Comparison of ENCODE assay signal across 9 cellular contexts in the genomic region with DNA sequence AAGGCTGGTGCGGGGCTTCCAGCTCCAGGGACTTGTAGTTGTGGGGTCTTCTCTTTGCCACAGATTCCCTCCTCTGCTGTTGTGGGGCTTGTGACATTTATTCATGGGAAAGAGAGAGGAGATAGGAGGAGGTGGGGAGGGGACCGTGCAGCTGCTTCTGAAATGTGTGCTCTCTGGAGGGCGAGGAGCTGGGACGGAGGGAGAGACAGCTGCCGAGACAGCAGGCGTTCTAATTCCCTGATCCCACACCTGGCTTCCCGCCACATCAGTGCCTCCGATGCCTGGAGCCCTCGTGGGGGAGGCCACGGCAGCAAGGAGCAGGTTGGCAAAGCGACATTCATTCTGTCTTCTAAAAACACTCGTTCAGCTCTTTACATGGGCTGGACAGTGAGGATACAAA.
DNase-seq lines count a peak whose midpoint lies in the region; ATAC-seq lines count a peak whose summit lies in the region.
"Had no signal": no experiment of that assay in that cellular context is flagged by ENCODE, and none has a peak within 500 bp of the region (broad histone marks: within the 10 kb centered on the region; RNA-seq: fewer than 3 reads in every experiment).

No MANE protein-coding gene starts in this region.

- H3K4me3 ChIP-seq in HUES64 (ENCODE audit: low read length) (peak overlapping the region; percentile 66), iPS DF 6.9 (ENCODE audit: low read length) (peak overlapping the region; percentile 15; the same call in 1 of the 2 replicates), skeletal muscle tissue (ENCODE audit: low read length in 3 of 3) (peak overlapping the region; percentile 61 to 71 (median 66))

- no peaks in the 10 kb centered on the region for H3K36me3 ChIP-seq in HUES64 (ENCODE audit: insufficient read depth, low read length)
- no peaks in the 10 kb centered on the region for H3K36me3 ChIP-seq in iPS DF 6.9 (ENCODE audit: control insufficient read depth, insufficient read depth, low read length)
- H3K36me3 ChIP-seq in skeletal muscle tissue (ENCODE audit: control insufficient read depth in 3 of 3, insufficient read depth in 3 of 3, low read length in 3 of 3): no peaks in the 10 kb centered on the region

- H3K27ac ChIP-seq in HUES64 (ENCODE audit: low read depth, low read length) (no peak overlapping the region), iPS DF 6.9 (ENCODE audit: low read length) (no peak overlapping the region), skeletal muscle tissue (ENCODE audit: low read depth, low read length) (no peak overlapping the region)

- peaks cover 8% of the 10 kb centered on the region; the same call in 1 of the 2 replicates for H3K4me1 ChIP-seq in HUES64 (ENCODE audit: insufficient read depth, low read length)
- H3K4me1 ChIP-seq in iPS DF 6.9 (ENCODE audit: control insufficient read depth, insufficient read depth, low read length): peaks cover 2% of the 10 kb centered on the region; the same call in 1 of the 2 replicates
- peaks cover 15 to 20% (median 19%) of the 10 kb centered on the region in 3 donors for H3K4me1 ChIP-seq in skeletal muscle tissue (ENCODE audit: control insufficient read depth in 3 of 3, insufficient read depth in 3 of 3, low read length in 3 of 3)

- peak; percentile 72 to 86 for DNase-seq in SHP77 (lab: John Stamatoyannopoulos, UW)
- DNase-seq in iPS DF 6.9 (ENCODE audit: low read depth, low spot score): no peak
- no peak for DNase-seq in NCI-H2196 (lab: John Stamatoyannopoulos, UW; ENCODE audit: unreplicated experiment)
- DNase-seq in medulla oblongata (ENCODE audit: extremely low spot score): no peak
- DNase-seq in hippocampal formation (lab: John Stamatoyannopoulos, UW): no peak
- DNase-seq: activated B cell treated with CpG ODN at 0.5 μM for 24 hours had no signal

- 35% methylated on average over 12 of the region's 12 CpGs for WGBS in HUES64
- WGBS in iPS DF 6.9 (ENCODE audit: insufficient coverage, insufficient read length): no CpG with 5 or more reads among the region's 12 CpGs

- peaks cover 27% of the 10 kb centered on the region for H3K27me3 ChIP-seq in HUES64 (ENCODE audit: insufficient read depth, low read length)
- no peaks in the 10 kb centered on the region for H3K27me3 ChIP-seq in iPS DF 6.9 (ENCODE audit: control insufficient read depth, insufficient read depth, low read length)
- H3K27me3 ChIP-seq in skeletal muscle tissue (ENCODE audit: control insufficient read depth in 3 of 3, insufficient read depth in 3 of 3, low read length in 3 of 3): peaks cover 13 to 38% (median 32%) of the 10 kb centered on the region in 3 donors

- ATAC-seq in HG02852 (IDR thresholded peaks at IDR 0.05; ENCODE audit: unreplicated experiment): no peak

- H3K9ac ChIP-seq in HUES64 (ENCODE audit: low read depth, low read length) (no peak overlapping the region), skeletal muscle tissue (ENCODE audit: low read depth in 1 of 3, low read length in 3 of 3) (peak overlapping the region in 2 of 3 donors; percentile 32 to 64)

- H3K9me3 ChIP-seq in HUES64 (ENCODE audit: insufficient read depth, low read depth, low read length) (0 out of 2 replicates have a peak, but pooled peaks cover 3% of the 10 kb centered on the region), iPS DF 6.9 (ENCODE audit: control insufficient read depth, insufficient read depth, low read length) (no peaks in the 10 kb centered on the region), skeletal muscle tissue (ENCODE audit: control insufficient read depth in 3 of 3, low read length in 3 of 3) (peaks cover 0 to 5% (median 0%) of the 10 kb centered on the region in 3 donors)

Comparison
In these comparisons a context has a peak if more than half of its experiments do, and no peak if none do; other contexts are left out.
1. H3K4me3 ChIP-seq: peak in every context shown above with its lines; median percentile 66 in HUES64; 66 in skeletal muscle tissue; 15 in iPS DF 6.9.
2. DNase-seq: peak in SHP77 (2 of 2); none in iPS DF 6.9 (single experiment), NCI-H2196 (single experiment), medulla oblongata (single experiment) and hippocampal formation (0 of 2).